In the genomic region with DNA sequence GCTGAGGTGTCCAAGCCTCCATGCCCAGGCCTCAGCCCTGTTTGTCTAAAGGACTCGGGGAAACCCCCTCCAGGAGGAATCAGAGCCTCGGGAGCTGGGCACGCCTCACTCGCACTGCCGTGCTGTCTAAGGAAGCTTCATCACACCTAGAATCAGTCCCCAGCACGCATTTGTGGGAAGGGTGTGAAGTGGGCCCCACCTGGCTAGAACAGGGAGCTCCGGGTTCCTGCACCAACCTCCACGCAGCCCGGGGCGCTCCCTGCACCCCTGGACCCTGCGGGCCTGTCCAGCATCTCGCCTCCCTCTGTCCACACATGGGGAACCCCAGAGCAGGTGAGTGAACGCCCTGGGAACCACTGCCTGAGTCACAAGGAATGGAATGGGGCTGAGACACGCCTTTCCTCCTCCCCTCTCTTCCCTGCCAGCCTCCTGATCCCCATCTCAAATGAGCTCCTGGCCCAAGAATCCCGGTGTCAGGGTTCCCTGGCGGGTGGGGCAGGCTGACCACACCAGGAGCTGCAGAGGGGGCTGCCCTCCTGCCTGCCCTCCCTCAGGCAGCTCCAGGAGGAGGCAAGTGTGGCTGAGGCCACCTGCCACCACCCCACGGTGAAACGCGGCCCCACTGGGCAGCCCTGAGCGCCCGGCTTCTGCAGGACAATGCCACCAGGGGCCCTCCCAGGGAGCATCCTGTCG, we compare ENCODE assay signal across 2 cellular contexts.
TF ChIP-seq lines count a peak whose summit lies in the region.

No MANE protein-coding gene starts in this region.

TF ChIP-seq in A549, 52 proteins besides CTCF, POLR2A, EP300 and RAD21:
- TF ChIP-seq, protein P1, sequence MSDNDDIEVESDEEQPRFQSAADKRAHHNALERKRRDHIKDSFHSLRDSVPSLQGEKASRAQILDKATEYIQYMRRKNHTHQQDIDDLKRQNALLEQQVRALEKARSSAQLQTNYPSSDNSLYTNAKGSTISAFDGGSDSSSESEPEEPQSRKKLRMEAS (IDR thresholded peaks at IDR 0.05): peak; percentile 37; the same call in 1 of the 2 replicates
- no peak for TF ChIP-seq MYC (IDR thresholded peaks at IDR 0.05; ENCODE audit: borderline replicate concordance, low read length)
- no peak for TF ChIP-seq NR3C1 (IDR thresholded peaks at IDR 0.05)
- TF ChIP-seq TFCP2L1 (CRISPR knock-in tag; IDR thresholded peaks at IDR 0.05): no peak
- TF ChIP-seq, protein P2, sequence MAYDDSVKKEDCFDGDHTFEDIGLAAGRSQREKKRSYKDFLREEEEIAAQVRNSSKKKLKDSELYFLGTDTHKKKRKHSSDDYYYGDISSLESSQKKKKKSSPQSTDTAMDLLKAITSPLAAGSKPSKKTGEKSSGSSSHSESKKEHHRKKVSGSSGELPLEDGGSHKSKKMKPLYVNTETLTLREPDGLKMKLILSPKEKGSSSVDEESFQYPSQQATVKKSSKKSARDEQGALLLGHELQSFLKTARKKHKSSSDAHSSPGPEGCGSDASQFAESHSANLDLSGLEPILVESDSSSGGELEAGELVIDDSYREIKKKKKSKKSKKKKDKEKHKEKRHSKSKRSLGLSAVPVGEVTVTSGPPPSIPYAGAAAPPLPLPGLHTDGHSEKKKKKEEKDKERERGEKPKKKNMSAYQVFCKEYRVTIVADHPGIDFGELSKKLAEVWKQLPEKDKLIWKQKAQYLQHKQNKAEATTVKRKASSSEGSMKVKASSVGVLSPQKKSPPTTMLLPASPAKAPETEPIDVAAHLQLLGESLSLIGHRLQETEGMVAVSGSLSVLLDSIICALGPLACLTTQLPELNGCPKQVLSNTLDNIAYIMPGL (CRISPR knock-in tag; IDR thresholded peaks at IDR 0.05; ENCODE audit: borderline replicate concordance): no peak
- no peak for TF ChIP-seq GATA3 (IDR thresholded peaks at IDR 0.05; ENCODE audit: borderline replicate concordance)
- TF ChIP-seq, protein P3, sequence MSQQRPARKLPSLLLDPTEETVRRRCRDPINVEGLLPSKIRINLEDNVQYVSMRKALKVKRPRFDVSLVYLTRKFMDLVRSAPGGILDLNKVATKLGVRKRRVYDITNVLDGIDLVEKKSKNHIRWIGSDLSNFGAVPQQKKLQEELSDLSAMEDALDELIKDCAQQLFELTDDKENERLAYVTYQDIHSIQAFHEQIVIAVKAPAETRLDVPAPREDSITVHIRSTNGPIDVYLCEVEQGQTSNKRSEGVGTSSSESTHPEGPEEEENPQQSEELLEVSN (IDR thresholded peaks at IDR 0.05; ENCODE audit: borderline replicate concordance, low read depth): peak; percentile 41; the same call in 1 of the 2 replicates

TF ChIP-seq in HCT116, 20 proteins besides CTCF, POLR2A, EP300 and RAD21:
- TF ChIP-seq EZH2phosphoT487 (IDR thresholded peaks at IDR 0.05; ENCODE audit: borderline replicate concordance): no peak
- TF ChIP-seq EGR1 (IDR thresholded peaks at IDR 0.05; ENCODE audit: low read depth): no peak
- TF ChIP-seq POLR2AphosphoS5 (IDR thresholded peaks at IDR 0.05; ENCODE audit: low read depth, low read length): peak; percentile 32; the same call in 1 of the 2 replicates
- TF ChIP-seq ZFX (IDR thresholded peaks at IDR 0.05): 0 out of 2 replicates have a peak, but pooled peaks have one; percentile 7
- TF ChIP-seq, protein P4, sequence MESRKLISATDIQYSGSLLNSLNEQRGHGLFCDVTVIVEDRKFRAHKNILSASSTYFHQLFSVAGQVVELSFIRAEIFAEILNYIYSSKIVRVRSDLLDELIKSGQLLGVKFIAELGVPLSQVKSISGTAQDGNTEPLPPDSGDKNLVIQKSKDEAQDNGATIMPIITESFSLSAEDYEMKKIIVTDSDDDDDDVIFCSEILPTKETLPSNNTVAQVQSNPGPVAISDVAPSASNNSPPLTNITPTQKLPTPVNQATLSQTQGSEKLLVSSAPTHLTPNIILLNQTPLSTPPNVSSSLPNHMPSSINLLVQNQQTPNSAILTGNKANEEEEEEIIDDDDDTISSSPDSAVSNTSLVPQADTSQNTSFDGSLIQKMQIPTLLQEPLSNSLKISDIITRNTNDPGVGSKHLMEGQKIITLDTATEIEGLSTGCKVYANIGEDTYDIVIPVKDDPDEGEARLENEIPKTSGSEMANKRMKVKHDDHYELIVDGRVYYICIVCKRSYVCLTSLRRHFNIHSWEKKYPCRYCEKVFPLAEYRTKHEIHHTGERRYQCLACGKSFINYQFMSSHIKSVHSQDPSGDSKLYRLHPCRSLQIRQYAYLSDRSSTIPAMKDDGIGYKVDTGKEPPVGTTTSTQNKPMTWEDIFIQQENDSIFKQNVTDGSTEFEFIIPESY (IDR thresholded peaks at IDR 0.05; ENCODE audit: extremely low read depth, insufficient replicate concordance, low read length): peak; percentile 24
- TF ChIP-seq, protein P5, sequence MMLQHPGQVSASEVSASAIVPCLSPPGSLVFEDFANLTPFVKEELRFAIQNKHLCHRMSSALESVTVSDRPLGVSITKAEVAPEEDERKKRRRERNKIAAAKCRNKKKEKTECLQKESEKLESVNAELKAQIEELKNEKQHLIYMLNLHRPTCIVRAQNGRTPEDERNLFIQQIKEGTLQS (IDR thresholded peaks at IDR 0.05): no peak
- no peak for TF ChIP-seq ELF1 (IDR thresholded peaks at IDR 0.05; ENCODE audit: borderline replicate concordance, low read depth)
